In genomic region chr12:59595557-59596231, GRCh38 we compare ENCODE assay signal across 8 cellular contexts. TPM values are rescaled to one million over a fixed set of nuclear protein-coding genes. Genes with fewer than 3 reads are reported as not detected.
DNase-seq lines count a peak whose midpoint lies in the region; ATAC-seq and TF ChIP-seq lines count a peak whose summit lies in the region.

Gene SLC16A7 (plus strand): TSS chr12:59596029. CDS start chr12:59704802, 108,773 bp downstream.

- peak; percentile 54 for ATAC-seq in GM19043 (IDR thresholded peaks at IDR 0.05; ENCODE audit: low read depth, unreplicated experiment)
- ATAC-seq in HG03342 (IDR thresholded peaks at IDR 0.05; ENCODE audit: unreplicated experiment) = peak; percentile 68
- ATAC-seq in activated CD4-positive, alpha-beta T cell treated with anti-CD3 and anti-CD28 coated beads for 36 hours = peak; percentile 54

- H3K4me3 ChIP-seq in choroid plexus epithelial cell (ENCODE audit: low read depth, low read length) = peak within 1 kb of the TSS; percentile 77

- peak; percentile 25 for TF ChIP-seq CTCF in choroid plexus epithelial cell (conservative IDR thresholded peaks at IDR 0.05; ENCODE audit: low read depth, low read length)

- intact Hi-C loops in activated CD4-positive, alpha-beta T cell treated with anti-CD3 and anti-CD28 coated beads for 36 hours (cut with DNase I, micrococcal nuclease) = loop anchor here (1.0 to 10.0 kb wide), 6 partner anchors 95 to 1749 kb away; partner anchors contain the start of genes ATP23 (in 1 of the 2) and CTDSP2 (in 1 of the 2)

- H3K4me1 Mint-ChIP-seq in activated CD4-positive, alpha-beta T cell treated with anti-CD3 and anti-CD28 coated beads for 36 hours = peaks cover 51% of the 10 kb centered on the region

- POLR2A ChIA-PET in activated CD4-positive, alpha-beta T cell treated with anti-CD3 and anti-CD28 coated beads for 36 hours (lab: Charles Lee) = no interaction called here

- peaks cover 21% of the 10 kb centered on the region for H3K36me3 Mint-ChIP-seq in activated CD4-positive, alpha-beta T cell treated with anti-CD3 and anti-CD28 coated beads for 36 hours (ENCODE audit: low read depth)

- H3K4me3 Mint-ChIP-seq in activated CD4-positive, alpha-beta T cell treated with anti-CD3 and anti-CD28 coated beads for 36 hours = peak within 1 kb of the TSS; percentile 82

- DNase-seq in AG08395 (ENCODE audit: low spot score) = peak; percentile 92
- peak; percentile 78 for DNase-seq in NCI-H460 (ENCODE audit: extremely low read depth, low read depth)
- peak; percentile 91 for DNase-seq in activated CD4-positive, alpha-beta T cell treated with anti-CD3 and anti-CD28 coated beads for 36 hours
- DNase-seq in choroid plexus epithelial cell (ENCODE audit: low read depth) = peak; percentile 94
- DNase-seq in kidney tubule cell (ENCODE audit: low spot score) = peak; percentile 74
- peak; percentile 60 to 65 for DNase-seq in stimulated activated CD4-positive, alpha-beta T cell treated with anti-CD3 and anti-CD28 coated beads, Interleukin-1b, Interleukin-23, amount 100 ng/mL, for 1 hour (ENCODE audit: low read depth in 2 of 2)

- no peaks in the 10 kb centered on the region for H3K9me3 Mint-ChIP-seq in activated CD4-positive, alpha-beta T cell treated with anti-CD3 and anti-CD28 coated beads for 36 hours (ENCODE audit: low read depth)

- CTCF ChIA-PET in activated CD4-positive, alpha-beta T cell treated with anti-CD3 and anti-CD28 coated beads for 36 hours (lab: Charles Lee) = interaction anchor here (0.6 to 0.7 kb wide), 4 partner anchors 9 to 197 kb away, joined by 3 to 4 read pairs (median 3); no protein-coding TSS in a partner anchor

- no peaks in the 10 kb centered on the region for H3K27me3 Mint-ChIP-seq in activated CD4-positive, alpha-beta T cell treated with anti-CD3 and anti-CD28 coated beads for 36 hours

- H3K27ac Mint-ChIP-seq in activated CD4-positive, alpha-beta T cell treated with anti-CD3 and anti-CD28 coated beads for 36 hours = peak within 1 kb of the TSS; percentile 100

RNA-seq across cellular contexts. Expression of gene SLC16A7, which starts in this region (rescaled TPM):
- 48.3 and 49.2 TPM in 2 replicates for total RNA-seq in NCI-H460 (2014; rRNA removed; shearing (Covaris generic))
- polyA plus RNA-seq in NCI-H460 (2014; cell fraction: nucleus; rRNA removed) = 15.6 and 23.5 TPM in 2 replicates
- 10 to 100 TPM; 33.0 to 34.8 TPM for total RNA-seq in activated CD4-positive, alpha-beta T cell treated with anti-CD3 and anti-CD28 coated beads for 36 hours

Comparison
In these comparisons a context has a peak if more than half of its experiments do, and no peak if none do; other contexts are left out.
1. Peak in every context shown above with its lines: DNase-seq, ATAC-seq and H3K4me3 ChIP-seq.